ENCODE assay signal across 18 cellular contexts in genomic region chr13:97884707-97885468, GRCh38.
DNase-seq lines count a peak whose midpoint lies in the region; ATAC-seq and TF ChIP-seq lines count a peak whose summit lies in the region.
"Had no signal": no experiment of that assay in that cellular context is flagged by ENCODE, and none has a peak within 500 bp of the region (broad histone marks: within the 10 kb centered on the region; RNA-seq: fewer than 3 reads in every experiment).

No MANE protein-coding gene starts in this region.

- H3K4me1 ChIP-seq in Peyer's patch = no peaks in the 10 kb centered on the region
- H3K4me1 ChIP-seq: BLaER1 had no signal

- peak; percentile 72 for DNase-seq in DMS79 (lab: John Stamatoyannopoulos, UW)
- peak; percentile 49 for DNase-seq in inferior parietal cortex (ENCODE audit: extremely low spot score)
- peak; percentile 59 for DNase-seq in superior temporal gyrus (ENCODE audit: extremely low spot score)
- no peak for DNase-seq in Peyer's patch
- DNase-seq: CD4-positive, alpha-beta memory T cell; DMS153; DND-41; GOT3; H7; HFFc6; KG1 had no signal

- H3K27ac ChIP-seq in angular gyrus (ENCODE audit: low read depth, low read length) = peak overlapping the region; percentile 6
- no peak overlapping the region for H3K27ac ChIP-seq in Peyer's patch
- H3K27ac ChIP-seq: 22Rv1, A549, BLaER1 had no signal

- TF ChIP-seq POLR2A in Peyer's patch (IDR thresholded peaks at IDR 0.05) = no peak

- H3K27me3 ChIP-seq in Peyer's patch = no peaks in the 10 kb centered on the region
- H3K27me3 ChIP-seq: BLaER1 had no signal

- no peak for TF ChIP-seq CTCF in Peyer's patch (IDR thresholded peaks at IDR 0.05)

- no peaks in the 10 kb centered on the region for H3K9me3 ChIP-seq in Peyer's patch
- H3K9me3 ChIP-seq: A549, BLaER1 had no signal

- H3K36me3 ChIP-seq in Peyer's patch = no peaks in the 10 kb centered on the region
- H3K36me3 ChIP-seq: BLaER1 had no signal

- H3K4me3 ChIP-seq in Peyer's patch = no peak overlapping the region
- H3K4me3 ChIP-seq: A549, BLaER1 had no signal

- ATAC-seq in HG02623 (IDR thresholded peaks at IDR 0.05; ENCODE audit: unreplicated experiment) = no peak
- no peak for ATAC-seq in HG02885 (IDR thresholded peaks at IDR 0.05; ENCODE audit: poor library complexity, unreplicated experiment)
- ATAC-seq: A549, HCT116 had no signal

Comparison
In these comparisons a context has a peak if more than half of its experiments do, and no peak if none do; other contexts are left out.
1. DNase-seq: peak in DMS79 (single experiment), inferior parietal cortex (single experiment) and superior temporal gyrus (single experiment); none in Peyer's patch (0 of 3).